ENCODE assay signal across 18 cellular contexts in genomic region chr16:85658504-85659326, GRCh38. TPM values are rescaled to one million over a fixed set of nuclear protein-coding genes. Genes with fewer than 3 reads are reported as not detected.
DNase-seq lines count a peak whose midpoint lies in the region; ATAC-seq, FAIRE-seq and TF ChIP-seq lines count a peak whose summit lies in the region.
"Had no signal": no experiment of that assay in that cellular context is flagged by ENCODE, and none has a peak within 500 bp of the region (broad histone marks: within the 10 kb centered on the region; RNA-seq: fewer than 3 reads in every experiment).

No MANE protein-coding gene starts in this region.

- no peaks in the 10 kb centered on the region for H3K9me3 Mint-ChIP-seq in activated naive CD4-positive, alpha-beta T cell treated with anti-CD3 and anti-CD28 coated beads, Interleukin-2, amount 50 U/mL, for 72 hours
- H3K9me3 Mint-ChIP-seq: neural progenitor cell had no signal

- H3K9ac ChIP-seq in BLaER1: 0 out of 2 replicates have a peak overlapping the region, but pooled peaks have one; percentile 24
- H3K9ac ChIP-seq: KMS-11, neural progenitor cell had no signal

- intact Hi-C loops in left ventricle myocardium inferior (cut with micrococcal nuclease) (no loop called here), prostate gland (cut with DNase I) (no loop called here), thyroid gland (cut with DNase I) (loop anchor here (5.0 kb wide), 1 partner anchor 59 kb away; no protein-coding TSS in a partner anchor)

- CTCF ChIA-PET in RWPE1 (lab: Yijun Ruan, JAX): interaction anchor here (0.6 to 1.5 kb wide), 3 partner anchors 15 to 24 kb away, joined by 3 to 6 read pairs (median 3); no protein-coding TSS in a partner anchor

- H3K27me3 ChIP-seq in BLaER1 (no peaks in the 10 kb centered on the region), left ventricle myocardium inferior (ENCODE audit: low read depth) (no peaks in the 10 kb centered on the region), prostate gland (replicated peaks; ENCODE audit: insufficient read depth) (no peaks in the 10 kb centered on the region), thyroid gland (no peaks in the 10 kb centered on the region)
- H3K27me3 ChIP-seq: BLaER1 treated with 17β-estradiol and CSF1 and Interleukin-3, amounts not matched to agents 10 nM and 100 nM; neural progenitor cell had no signal

- H4K20me1 ChIP-seq in BLaER1: peaks cover 97% of the 10 kb centered on the region

- H3K4me1 ChIP-seq in BLaER1 (peaks cover under 1% of the 10 kb centered on the region; the same call in 1 of the 2 replicates), left ventricle myocardium inferior (peaks cover 25% of the 10 kb centered on the region), prostate gland (replicated peaks) (peaks cover 16% of the 10 kb centered on the region), thyroid gland (peaks cover 10 to 22% of the 10 kb centered on the region in 2 donors)
- H3K4me1 ChIP-seq: Caco-2 had no signal

- H3K36me3 Mint-ChIP-seq in activated naive CD4-positive, alpha-beta T cell treated with anti-CD3 and anti-CD28 coated beads, Interleukin-2, amount 50 U/mL, for 72 hours: no peaks in the 10 kb centered on the region

- 87% methylated on average over 18 of the region's 18 CpGs for WGBS in prostate gland
- WGBS in thyroid gland, 2 donors: 93 to 95% methylated on average over 14 to 15 of the region's 18 CpGs

- TF ChIP-seq CTCF in RWPE1 (conservative IDR thresholded peaks at IDR 0.05; ENCODE audit: low read depth) (no peak), left ventricle myocardium inferior (IDR thresholded peaks at IDR 0.05; ENCODE audit: borderline replicate concordance) (no peak), prostate gland (IDR thresholded peaks at IDR 0.05) (no peak), D721Med (IDR thresholded peaks at IDR 0.05; ENCODE audit: insufficient read depth, missing control alignments) (no peak), thyroid gland (IDR thresholded peaks at IDR 0.05) (no peak)

- FAIRE-seq in D721Med (lab: Jason Lieb, UNC): no peak

- no peak for DNase-seq in RWPE1 (ENCODE audit: low spot score)
- DNase-seq in left ventricle myocardium inferior: no peak
- DNase-seq in prostate gland (ENCODE audit: low spot score): no peak
- no peak for DNase-seq in activated naive CD4-positive, alpha-beta T cell treated with anti-CD3 and anti-CD28 coated beads, Interleukin-2, amount 50 U/mL, for 72 hours (ENCODE audit: low spot score in 2 of 2)
- no peak for DNase-seq in D721Med (ENCODE audit: insufficient read length, low spot score)
- no peak for DNase-seq in thyroid gland
- DNase-seq: activated CD4-positive, alpha-beta T cell treated with anti-CD3 and anti-CD28 coated beads for 36 hours; activated CD8-positive, alpha-beta T cell treated with anti-CD3 and anti-CD28 coated beads, Interleukin-2, amount 10 ng/mL, durations not matched to agents 7 days and 5 days; activated gamma-delta T cell; Caco-2; DND-41; NCI-H345; stimulated activated CD4-positive, alpha-beta T cell treated with anti-CD3 and anti-CD28 coated beads, Interleukin-1b, Interleukin-23, amount 100 ng/mL, for 48 hours had no signal

- no peaks in the 10 kb centered on the region for H3K9me3 ChIP-seq in BLaER1
- no peaks in the 10 kb centered on the region for H3K9me3 ChIP-seq in left ventricle myocardium inferior (replicated peaks)
- no peaks in the 10 kb centered on the region for H3K9me3 ChIP-seq in prostate gland
- H3K9me3 ChIP-seq in thyroid gland: no peaks in the 10 kb centered on the region
- H3K9me3 ChIP-seq: BLaER1 treated with 17β-estradiol and CSF1 and Interleukin-3, amounts not matched to agents 10 nM and 100 nM; Caco-2 had no signal

- no peak for TF ChIP-seq POLR2A in prostate gland (IDR thresholded peaks at IDR 0.05)
- no peak for TF ChIP-seq POLR2A in thyroid gland (IDR thresholded peaks at IDR 0.05)

- no peak overlapping the region for H3K4me2 ChIP-seq in BLaER1
- H3K4me2 ChIP-seq: BLaER1 treated with 17β-estradiol and CSF1 and Interleukin-3, amounts not matched to agents 10 nM and 100 nM; KMS-11; neural progenitor cell had no signal

- H3K27ac ChIP-seq in BLaER1 (no peak overlapping the region), RWPE1 (peak overlapping the region; percentile 13), left ventricle myocardium inferior (replicated peaks) (peak overlapping the region; percentile 73), prostate gland (peak overlapping the region; percentile 48 to 50), thyroid gland (peak overlapping the region in 1 of 3 donors; percentile 45)
- H3K27ac ChIP-seq: KMS-11, neural progenitor cell, skin epidermis had no signal

- H3K27ac Mint-ChIP-seq in activated naive CD4-positive, alpha-beta T cell treated with anti-CD3 and anti-CD28 coated beads, Interleukin-2, amount 50 U/mL, for 72 hours: no peak overlapping the region
- H3K27ac Mint-ChIP-seq: activated CD4-positive, alpha-beta T cell treated with anti-CD3 and anti-CD28 coated beads for 36 hours; activated CD8-positive, alpha-beta T cell treated with anti-CD3 and anti-CD28 coated beads, Interleukin-2, amount 10 ng/mL, durations not matched to agents 7 days and 5 days; neural progenitor cell had no signal

- H3K4me3 ChIP-seq in BLaER1 (no peak overlapping the region), left ventricle myocardium inferior (no peak overlapping the region), prostate gland (no peak overlapping the region), thyroid gland (replicated peaks in 1 of 3) (no peak overlapping the region)
- H3K4me3 ChIP-seq: BLaER1 treated with 17β-estradiol and CSF1 and Interleukin-3, amounts not matched to agents 10 nM and 100 nM; neural progenitor cell; skin epidermis had no signal

- POLR2A ChIA-PET in RWPE1 (lab: Yijun Ruan, JAX; ENCODE audit: low non-redundant PET): no interaction called here

- ATAC-seq in activated naive CD4-positive, alpha-beta T cell treated with anti-CD3 and anti-CD28 coated beads, Interleukin-2, amount 50 U/mL, for 72 hours: no peak

- H3K36me3 ChIP-seq in BLaER1 (peaks cover 100% of the 10 kb centered on the region), left ventricle myocardium inferior (peaks cover 75% of the 10 kb centered on the region), prostate gland (peaks cover 3 to 26% of the 10 kb centered on the region in 2 donors), thyroid gland (peaks cover 73 to 82% of the 10 kb centered on the region in 2 donors)
- H3K36me3 ChIP-seq: neural progenitor cell had no signal

RNA-seq across cellular contexts. Expression of gene GINS2, which starts 30.0 kb away (rescaled TPM):
- total RNA-seq in left ventricle myocardium inferior: 0.44 TPM
- total RNA-seq in prostate gland: 1 to 10 TPM; 4.5 to 6.2 TPM
- total RNA-seq in activated naive CD4-positive, alpha-beta T cell treated with anti-CD3 and anti-CD28 coated beads, Interleukin-2, amount 50 U/mL, for 72 hours: 10 to 100 TPM; 42.3 to 73.6 TPM
- 1 to 10 TPM in 1 of 4 donors, under 1 TPM in 3; 0.24 to 1.2 (median 0.55) TPM for total RNA-seq in thyroid gland

RNA-seq across cellular contexts. Expression of gene GSE1, which starts 45.6 kb away (rescaled TPM):
- total RNA-seq in left ventricle myocardium inferior (34.2 TPM), prostate gland (100 to 1,000 TPM in 1 of 2 donors, 10 to 100 TPM in 1; 41.4 to 146 TPM), thyroid gland (100 to 1,000 TPM in 1 of 4 donors, 10 to 100 TPM in 3; 54.2 to 155 (median 71.9) TPM)
- 10 to 100 TPM; 18.5 to 27.9 TPM for total RNA-seq in activated naive CD4-positive, alpha-beta T cell treated with anti-CD3 and anti-CD28 coated beads, Interleukin-2, amount 50 U/mL, for 72 hours

Comparison
In these comparisons a context has a peak if more than half of its experiments do, and no peak if none do; other contexts are left out.
1. RNA of gene GINS2, which starts 30.0 kb away (total RNA-seq): 42.3 to 73.6 TPM in activated naive CD4-positive, alpha-beta T cell treated with anti-CD3 and anti-CD28 coated beads, Interleukin-2, amount 50 U/mL, for 72 hours; 4.5 to 6.2 TPM in prostate gland, 0.24 to 1.2 TPM in thyroid gland and 0.44 TPM in left ventricle myocardium inferior (single experiment); every median in the first group is over 4 times any median in the second.